15 cellular contexts compared by ENCODE assay signal in genomic region chr5:55989860-55990259, GRCh38. TPM values are rescaled to one million over a fixed set of nuclear protein-coding genes. Genes with fewer than 3 reads are reported as not detected.
A peak's percentile ranks its signal among the peaks of the same experiment; 100 is the strongest.
DNase-seq lines count a peak whose midpoint lies in the region; ATAC-seq and TF ChIP-seq lines count a peak whose summit lies in the region.
"Had no signal": no experiment of that assay in that cellular context is flagged by ENCODE, and none has a peak within 500 bp of the region (broad histone marks: within the 10 kb centered on the region; RNA-seq: fewer than 3 reads in every experiment).

No MANE protein-coding gene starts in this region.

- DNase-seq in activated CD8-positive, alpha-beta T cell treated with anti-CD3 and anti-CD28 coated beads for 36 hours: no peak
- DNase-seq in activated CD8-positive, alpha-beta T cell treated with anti-CD3 and anti-CD28 coated beads, Interleukin-2, amount 10 ng/mL, durations not matched to agents 7 days and 5 days: no peak
- DNase-seq in T-helper 17 cell: no peak
- DNase-seq in fibroblast of villous mesenchyme (ENCODE audit: low read depth): no peak
- DNase-seq in stimulated activated naive CD8-positive, alpha-beta T cell treated with anti-CD3 and anti-CD28 coated beads, Interleukin-15, amount 100 ng/mL, for 72 hours: no peak
- no peak for DNase-seq in glomerular visceral epithelial cell (ENCODE audit: extremely low spot score)
- no peak for DNase-seq in MG63
- DNase-seq: activated naive CD8-positive, alpha-beta T cell treated with anti-CD3 and anti-CD28 coated beads, Interleukin-2, amount 10 ng/mL, durations not matched to agents 7 days and 5 days; dermis blood vessel endothelial cell; DMS53; left cardiac atrium; NCI-H2029; NK-92 treated with Interleukin-12 subunit alpha and Interleukin-12 subunit beta, amount 100 ng/mL, for 24 hours had no signal

- peaks cover 49% of the 10 kb centered on the region for H3K36me3 ChIP-seq in MG63

- CTCF ChIA-PET in activated CD8-positive, alpha-beta T cell treated with anti-CD3 and anti-CD28 coated beads for 36 hours (lab: Charles Lee): no interaction called here
- CTCF ChIA-PET in activated CD8-positive, alpha-beta T cell treated with anti-CD3 and anti-CD28 coated beads, Interleukin-2, amount 10 ng/mL, durations not matched to agents 7 days and 5 days (lab: Charles Lee): interaction anchor here (1.0 to 1.3 kb wide), 3 partner anchors 10 to 211 kb away, joined by 3 to 9 read pairs (median 5); no protein-coding TSS in a partner anchor

- peaks cover 67% of the 10 kb centered on the region for H3K4me1 Mint-ChIP-seq in activated CD8-positive, alpha-beta T cell treated with anti-CD3 and anti-CD28 coated beads for 36 hours (ENCODE audit: low read depth)
- H3K4me1 Mint-ChIP-seq in activated CD8-positive, alpha-beta T cell treated with anti-CD3 and anti-CD28 coated beads, Interleukin-2, amount 10 ng/mL, durations not matched to agents 7 days and 5 days (ENCODE audit: low read depth): peaks cover 61% of the 10 kb centered on the region
- peaks cover 62% of the 10 kb centered on the region for H3K4me1 Mint-ChIP-seq in T-helper 17 cell
- H3K4me1 Mint-ChIP-seq in stimulated activated naive CD8-positive, alpha-beta T cell treated with anti-CD3 and anti-CD28 coated beads, Interleukin-15, amount 100 ng/mL, for 72 hours: peaks cover 74% of the 10 kb centered on the region

- no peaks in the 10 kb centered on the region for H3K27me3 ChIP-seq in MG63
- H3K27me3 ChIP-seq: SJSA1 had no signal

- H3K27ac Mint-ChIP-seq in activated CD8-positive, alpha-beta T cell treated with anti-CD3 and anti-CD28 coated beads for 36 hours: peak overlapping the region; percentile 54
- H3K27ac Mint-ChIP-seq in activated CD8-positive, alpha-beta T cell treated with anti-CD3 and anti-CD28 coated beads, Interleukin-2, amount 10 ng/mL, durations not matched to agents 7 days and 5 days: no peak overlapping the region
- peak overlapping the region; percentile 54 for H3K27ac Mint-ChIP-seq in T-helper 17 cell
- H3K27ac Mint-ChIP-seq in stimulated activated naive CD8-positive, alpha-beta T cell treated with anti-CD3 and anti-CD28 coated beads, Interleukin-15, amount 100 ng/mL, for 72 hours: peak overlapping the region in 1 of 2 donors; percentile 11
- H3K27ac Mint-ChIP-seq: activated naive CD8-positive, alpha-beta T cell treated with anti-CD3 and anti-CD28 coated beads, Interleukin-2, amount 10 ng/mL, durations not matched to agents 7 days and 5 days had no signal

- intact Hi-C loops in activated CD8-positive, alpha-beta T cell treated with anti-CD3 and anti-CD28 coated beads for 36 hours (cut with micrococcal nuclease): loop anchor here (5.0 kb wide), 1 partner anchor 92 kb away; no protein-coding TSS in a partner anchor

- POLR2A ChIA-PET in activated CD8-positive, alpha-beta T cell treated with anti-CD3 and anti-CD28 coated beads for 36 hours (lab: Charles Lee): interaction anchor here (0.9 kb wide), 1 partner anchor 149 kb away, joined by 3 read pairs; no protein-coding TSS in a partner anchor
- POLR2A ChIA-PET in activated CD8-positive, alpha-beta T cell treated with anti-CD3 and anti-CD28 coated beads, Interleukin-2, amount 10 ng/mL, durations not matched to agents 7 days and 5 days (lab: Charles Lee): no interaction called here

- peak overlapping the region; percentile 1 for H3K4me3 Mint-ChIP-seq in activated CD8-positive, alpha-beta T cell treated with anti-CD3 and anti-CD28 coated beads for 36 hours
- no peak overlapping the region for H3K4me3 Mint-ChIP-seq in activated CD8-positive, alpha-beta T cell treated with anti-CD3 and anti-CD28 coated beads, Interleukin-2, amount 10 ng/mL, durations not matched to agents 7 days and 5 days
- peak overlapping the region; percentile 31 for H3K4me3 Mint-ChIP-seq in T-helper 17 cell
- peak overlapping the region; percentile 46 to 97 for H3K4me3 Mint-ChIP-seq in stimulated activated naive CD8-positive, alpha-beta T cell treated with anti-CD3 and anti-CD28 coated beads, Interleukin-15, amount 100 ng/mL, for 72 hours
- H3K4me3 Mint-ChIP-seq: activated naive CD8-positive, alpha-beta T cell treated with anti-CD3 and anti-CD28 coated beads, Interleukin-2, amount 10 ng/mL, durations not matched to agents 7 days and 5 days had no signal

- H3K9me3 Mint-ChIP-seq in activated CD8-positive, alpha-beta T cell treated with anti-CD3 and anti-CD28 coated beads for 36 hours: peaks cover 12% of the 10 kb centered on the region
- H3K9me3 Mint-ChIP-seq in activated CD8-positive, alpha-beta T cell treated with anti-CD3 and anti-CD28 coated beads, Interleukin-2, amount 10 ng/mL, durations not matched to agents 7 days and 5 days (ENCODE audit: insufficient read depth): no peaks in the 10 kb centered on the region
- H3K9me3 Mint-ChIP-seq in stimulated activated naive CD8-positive, alpha-beta T cell treated with anti-CD3 and anti-CD28 coated beads, Interleukin-15, amount 100 ng/mL, for 72 hours: peaks cover 0 to 9% of the 10 kb centered on the region in 2 donors

- H3K36me3 Mint-ChIP-seq in activated CD8-positive, alpha-beta T cell treated with anti-CD3 and anti-CD28 coated beads for 36 hours (ENCODE audit: low read depth): peaks cover 53% of the 10 kb centered on the region
- peaks cover 44% of the 10 kb centered on the region for H3K36me3 Mint-ChIP-seq in activated CD8-positive, alpha-beta T cell treated with anti-CD3 and anti-CD28 coated beads, Interleukin-2, amount 10 ng/mL, durations not matched to agents 7 days and 5 days (ENCODE audit: low read depth)
- peaks cover 12% of the 10 kb centered on the region for H3K36me3 Mint-ChIP-seq in T-helper 17 cell (ENCODE audit: low read depth)

- ATAC-seq in activated CD8-positive, alpha-beta T cell treated with anti-CD3 and anti-CD28 coated beads for 36 hours: no peak
- no peak for ATAC-seq in activated CD8-positive, alpha-beta T cell treated with anti-CD3 and anti-CD28 coated beads, Interleukin-2, amount 10 ng/mL, durations not matched to agents 7 days and 5 days
- ATAC-seq in T-helper 17 cell (no peak), HG03571 (IDR thresholded peaks at IDR 0.05; ENCODE audit: unreplicated experiment) (no peak)
- ATAC-seq in stimulated activated naive CD8-positive, alpha-beta T cell treated with anti-CD3 and anti-CD28 coated beads, Interleukin-15, amount 100 ng/mL, for 72 hours: no peak
- ATAC-seq: left cardiac atrium had no signal

- H3K9me3 ChIP-seq in T-helper 17 cell (ENCODE audit: control insufficient read depth, low read length, poor library complexity, severe bottlenecking) (no peaks in the 10 kb centered on the region), MG63 (peaks cover 17% of the 10 kb centered on the region)
- H3K9me3 ChIP-seq: SJSA1 had no signal

- H3K27me3 Mint-ChIP-seq in activated CD8-positive, alpha-beta T cell treated with anti-CD3 and anti-CD28 coated beads for 36 hours: no peaks in the 10 kb centered on the region
- H3K27me3 Mint-ChIP-seq in activated CD8-positive, alpha-beta T cell treated with anti-CD3 and anti-CD28 coated beads, Interleukin-2, amount 10 ng/mL, durations not matched to agents 7 days and 5 days (ENCODE audit: low read depth): no peaks in the 10 kb centered on the region
- H3K27me3 Mint-ChIP-seq in T-helper 17 cell: no peaks in the 10 kb centered on the region
- no peaks in the 10 kb centered on the region for H3K27me3 Mint-ChIP-seq in stimulated activated naive CD8-positive, alpha-beta T cell treated with anti-CD3 and anti-CD28 coated beads, Interleukin-15, amount 100 ng/mL, for 72 hours
- H3K27me3 Mint-ChIP-seq: activated naive CD8-positive, alpha-beta T cell treated with anti-CD3 and anti-CD28 coated beads, Interleukin-2, amount 10 ng/mL, durations not matched to agents 7 days and 5 days had no signal

- no peak for TF ChIP-seq CTCF in activated CD8-positive, alpha-beta T cell treated with anti-CD3 and anti-CD28 coated beads for 36 hours (IDR thresholded peaks at IDR 0.05)
- TF ChIP-seq CTCF in fibroblast of villous mesenchyme (IDR thresholded peaks at IDR 0.05; ENCODE audit: insufficient read depth, low read depth, low read length): no peak

- peak overlapping the region; percentile 44 for H3K4me3 ChIP-seq in fibroblast of villous mesenchyme (ENCODE audit: low read depth, low read length)
- no peak overlapping the region for H3K4me3 ChIP-seq in MG63
- H3K4me3 ChIP-seq: SJSA1 had no signal

RNA-seq across cellular contexts. Expression of gene IL6ST, which starts 4.9 kb away (rescaled TPM):
- 10 to 100 TPM; 31.4 to 35.3 TPM for total RNA-seq in activated CD8-positive, alpha-beta T cell treated with anti-CD3 and anti-CD28 coated beads for 36 hours
- 10 to 100 TPM; 28.3 to 37.3 TPM for total RNA-seq in activated CD8-positive, alpha-beta T cell treated with anti-CD3 and anti-CD28 coated beads, Interleukin-2, amount 10 ng/mL, durations not matched to agents 7 days and 5 days
- total RNA-seq in T-helper 17 cell (100 to 1,000 TPM; 159 TPM), fibroblast of villous mesenchyme (281 and 557 TPM in 2 replicates)
- total RNA-seq in MG63 (2014; rRNA removed; shearing (Covaris generic); ENCODE audit: low replicate concordance): 127 and 219 TPM in 2 replicates
